13 cellular contexts compared by ENCODE assay signal in genomic region chr7:141074997-141075396, GRCh38. TPM values are rescaled to one million over a fixed set of nuclear protein-coding genes. Genes with fewer than 3 reads are reported as not detected.
DNase-seq lines count a peak whose midpoint lies in the region; ATAC-seq, FAIRE-seq and TF ChIP-seq lines count a peak whose summit lies in the region.
"Had no signal": no experiment of that assay in that cellular context is flagged by ENCODE, and none has a peak within 500 bp of the region (broad histone marks: within the 10 kb centered on the region; RNA-seq: fewer than 3 reads in every experiment).

No MANE protein-coding gene starts in this region.

- peak overlapping the region; percentile 91 for H2AFZ ChIP-seq in GM23338

- H3K4me1 Mint-ChIP-seq in GM23338, result peaks cover 16% of the 10 kb centered on the region
- peaks cover 20% of the 10 kb centered on the region for H3K4me1 Mint-ChIP-seq in activated naive CD8-positive, alpha-beta T cell treated with anti-CD3 and anti-CD28 coated beads, Interleukin-2, amount 50 U/mL, for 24 hours

- H3K36me3 Mint-ChIP-seq in GM23338 (ENCODE audit: low read depth), result no peaks in the 10 kb centered on the region; the same call in 2 of the 3 replicates
- H3K36me3 Mint-ChIP-seq in activated naive CD8-positive, alpha-beta T cell treated with anti-CD3 and anti-CD28 coated beads, Interleukin-2, amount 50 U/mL, for 24 hours (ENCODE audit: low read depth), result no peaks in the 10 kb centered on the region

- H3K79me2 ChIP-seq in GM23338 (replicated peaks; ENCODE audit: insufficient read depth), result peaks cover 54% of the 10 kb centered on the region

- CTCF ChIA-PET in A549 (lab: Yijun Ruan, JAX), result no interaction called here

- ATAC-seq in A549 (no peak), GM23338 (no peak)
- ATAC-seq in activated naive CD8-positive, alpha-beta T cell treated with anti-CD3 and anti-CD28 coated beads, Interleukin-2, amount 50 U/mL, for 24 hours, result no peak

- FAIRE-seq in A549 (lab: Jason Lieb, UNC), result no peak

- peaks cover 33% of the 10 kb centered on the region for H3K27me3 Mint-ChIP-seq in GM23338 (ENCODE audit: insufficient read depth, low read depth, poor library complexity)
- peaks cover 38% of the 10 kb centered on the region for H3K27me3 Mint-ChIP-seq in activated naive CD8-positive, alpha-beta T cell treated with anti-CD3 and anti-CD28 coated beads, Interleukin-2, amount 50 U/mL, for 24 hours

- no peak for TF ChIP-seq POLR2A in A549 (IDR thresholded peaks at IDR 0.05; ENCODE audit: low read length)

- WGBS in A549 (ENCODE audit: missing lambda C conversion rate), result 41% methylated on average over 4 of the region's 4 CpGs

- no peak for TF ChIP-seq EP300 in A549 (IDR thresholded peaks at IDR 0.05)

- DNase-seq in A549 (ENCODE audit: low read depth in 1 of 2, low spot score in 1 of 2) (no peak), GM23338 (ENCODE audit: low spot score) (no peak), NCI-H1417 treated with DMSO at 0.1 percent for 48 hours (lab: John Stamatoyannopoulos, UW) (no peak), NCI-H2107 treated with DMSO at 0.1 percent for 48 hours (lab: John Stamatoyannopoulos, UW; ENCODE audit: unreplicated experiment) (no peak), epidermal melanocyte (ENCODE audit: insufficient read length, low spot score) (no peak), foreskin fibroblast (no peak)
- DNase-seq in activated naive CD8-positive, alpha-beta T cell treated with anti-CD3 and anti-CD28 coated beads, Interleukin-2, amount 50 U/mL, for 24 hours, result no peak
- DNase-seq: activated gamma-delta T cell; DND-41; stimulated activated CD4-positive, alpha-beta T cell treated with anti-CD3 and anti-CD28 coated beads, Interleukin-4, amount 100 ng/mL, for 24 hours had no signal

- no peak for TF ChIP-seq RAD21 in A549 (conservative IDR thresholded peaks at IDR 0.05 in 1 of 2, IDR thresholded peaks at IDR 0.05 in 1 of 2)

- H3F3A ChIP-seq in GM23338 (replicated peaks; ENCODE audit: low read depth), result peaks cover 11% of the 10 kb centered on the region; the same call in 1 of the 2 replicates

- H3K9me3 ChIP-seq in A549 (no peaks in the 10 kb centered on the region), muscle layer of colon (ENCODE audit: low read length) (no peaks in the 10 kb centered on the region)
- H3K9me3 ChIP-seq: vagina had no signal

- H3K4me3 ChIP-seq in A549 (peak overlapping the region; percentile 65), GM23338 (peak overlapping the region; percentile 90), muscle layer of colon (ENCODE audit: low read depth in 1 of 2, low read length in 2 of 2) (peak overlapping the region; percentile 67 to 81), foreskin fibroblast (ENCODE audit: low read depth in 1 of 2, low read length in 2 of 2) (no peak overlapping the region)

- H3K36me3 ChIP-seq in GM23338 (ENCODE audit: insufficient read depth) (no peaks in the 10 kb centered on the region), muscle layer of colon (ENCODE audit: insufficient read depth, low read length) (no peaks in the 10 kb centered on the region)
- H3K36me3 ChIP-seq: vagina had no signal

- POLR2A ChIA-PET in A549 (lab: Yijun Ruan, JAX), result no interaction called here

- H3K27me3 ChIP-seq in GM23338 (ENCODE audit: insufficient read depth) (peaks cover 28% of the 10 kb centered on the region), muscle layer of colon (ENCODE audit: control insufficient read depth in 1 of 2, insufficient read depth in 2 of 2, low read length in 2 of 2) (peaks cover 5 to 38% of the 10 kb centered on the region in 2 donors)
- H3K27me3 ChIP-seq: vagina had no signal

- H3K27ac Mint-ChIP-seq in GM23338, result no peak overlapping the region
- H3K27ac Mint-ChIP-seq in activated naive CD8-positive, alpha-beta T cell treated with anti-CD3 and anti-CD28 coated beads, Interleukin-2, amount 50 U/mL, for 24 hours, result no peak overlapping the region

- peaks cover 4% of the 10 kb centered on the region for H4K20me1 ChIP-seq in GM23338 (replicated peaks; ENCODE audit: insufficient read depth)

- H3K9me2 ChIP-seq in GM23338 (ENCODE audit: insufficient read depth), result no peaks in the 10 kb centered on the region

- no peak overlapping the region for H3K27ac ChIP-seq in A549
- no peak overlapping the region for H3K27ac ChIP-seq in GM23338 (ENCODE audit: low read depth)
- no peak overlapping the region for H3K27ac ChIP-seq in muscle layer of colon (ENCODE audit: low read depth, low read length)
- H3K27ac ChIP-seq: epithelial cell of prostate, vagina had no signal

- H3K4me1 ChIP-seq in A549 (peaks cover 13% of the 10 kb centered on the region; the same call in 2 of the 3 replicates), GM23338 (ENCODE audit: insufficient read depth) (peaks cover 35% of the 10 kb centered on the region), muscle layer of colon (ENCODE audit: insufficient read depth, low read length) (no peaks in the 10 kb centered on the region)

- no peak for TF ChIP-seq CTCF in A549 (IDR thresholded peaks at IDR 0.05)
- no peak for TF ChIP-seq CTCF in GM23338 (conservative IDR thresholded peaks at IDR 0.05; ENCODE audit: low read depth in 2 of 2)
- no peak for TF ChIP-seq CTCF in foreskin fibroblast (IDR thresholded peaks at IDR 0.05; ENCODE audit: low read depth, low read length)

- H3K4me2 ChIP-seq in A549 (peak overlapping the region; percentile 99), GM23338 (peak overlapping the region; percentile 93)

- no peak overlapping the region for H3K9ac ChIP-seq in muscle layer of colon (ENCODE audit: low read length)

- no peaks in the 10 kb centered on the region for H3K9me3 Mint-ChIP-seq in GM23338
- H3K9me3 Mint-ChIP-seq in activated naive CD8-positive, alpha-beta T cell treated with anti-CD3 and anti-CD28 coated beads, Interleukin-2, amount 50 U/mL, for 24 hours, result no peaks in the 10 kb centered on the region

- no peak overlapping the region; the same call in 1 of the 3 replicates for H3K4me3 Mint-ChIP-seq in GM23338
- H3K4me3 Mint-ChIP-seq in activated naive CD8-positive, alpha-beta T cell treated with anti-CD3 and anti-CD28 coated beads, Interleukin-2, amount 50 U/mL, for 24 hours, result peak overlapping the region; percentile 64

TF ChIP-seq in A549, 52 proteins besides CTCF, POLR2A, EP300 and RAD21 (continues in another document):
- TF ChIP-seq HMGXB4 (CRISPR knock-in tag; IDR thresholded peaks at IDR 0.05; ENCODE audit: borderline replicate concordance) (no peak), CBX8 (IDR thresholded peaks at IDR 0.05) (no peak), FOSL2 (IDR thresholded peaks at IDR 0.05) (no peak), FOSL2 (CRISPR knock-in tag; IDR thresholded peaks at IDR 0.05) (no peak), KDM1A (IDR thresholded peaks at IDR 0.05; ENCODE audit: low read depth) (no peak), ZFP36 (IDR thresholded peaks at IDR 0.05; ENCODE audit: borderline replicate concordance, partially characterized antibody) (no peak), PHF8 (IDR thresholded peaks at IDR 0.05; ENCODE audit: borderline replicate concordance, low read depth) (no peak), HEYL (CRISPR knock-in tag; IDR thresholded peaks at IDR 0.05) (no peak), HOXB13 (CRISPR knock-in tag; IDR thresholded peaks at IDR 0.05; ENCODE audit: low read depth) (no peak), ZSCAN20 (CRISPR knock-in tag; IDR thresholded peaks at IDR 0.05) (no peak)

TF ChIP-seq in GM23338, 12 proteins besides CTCF, POLR2A, EP300 and RAD21 (continues in another document):
- TF ChIP-seq POLR2AphosphoS5 (IDR thresholded peaks at IDR 0.05; ENCODE audit: low read depth) (no peak), STAT1 (IDR thresholded peaks at IDR 0.05; ENCODE audit: unreplicated experiment) (no peak), EZH2phosphoT487 (IDR thresholded peaks at IDR 0.05; ENCODE audit: unreplicated experiment) (no peak), ZNF114 (CRISPR knock-in tag; IDR thresholded peaks at IDR 0.05) (no peak), JUNB (IDR thresholded peaks at IDR 0.05; ENCODE audit: unreplicated experiment) (no peak)

RNA-seq across cellular contexts. Expression of gene TMEM178B, which starts 1.1 kb away (rescaled TPM):
- polyA plus RNA-seq in A549 (2011; rRNA removed) (0.93 and 1.1 TPM in 2 replicates), A549 (2017; fragmentation: RNase III; extraction: RNeasy Plus Mini Kit Qiagen cat#74134 plus additional on column Dnase treatment) (0.84 to 1.1 TPM (median 0.88 TPM) in 3 replicates), GM23338 (2016; fragmentation: Nextera tagmentation; extraction: Ambion mirVana) (2.9 and 4.9 TPM in 2 replicates)
- polyA plus RNA-seq in A549 (2012; cell fraction: cytosol; rRNA removed), result 0.21 and 0.28 TPM in 2 replicates
- polyA plus RNA-seq in A549 (2012; cell fraction: nucleus; rRNA removed), result 0.68 and 0.72 TPM in 2 replicates
- polyA minus RNA-seq in A549 (2011; rRNA and poly(A)+ RNA removed), result 1.9 TPM in 2 replicates
- 9.4 and 15.6 TPM in 2 replicates for total RNA-seq in GM23338 (2014; rRNA removed; shearing (Covaris generic))

Comparison
In these comparisons a context has a peak if more than half of its experiments do, and no peak if none do; other contexts are left out.
1. H3K4me3 ChIP-seq: peak in A549 (single experiment), GM23338 (single experiment) and muscle layer of colon (2 of 2); none in foreskin fibroblast (0 of 2).